ENCODE assay signal across 1 cellular context in the genomic region with DNA sequence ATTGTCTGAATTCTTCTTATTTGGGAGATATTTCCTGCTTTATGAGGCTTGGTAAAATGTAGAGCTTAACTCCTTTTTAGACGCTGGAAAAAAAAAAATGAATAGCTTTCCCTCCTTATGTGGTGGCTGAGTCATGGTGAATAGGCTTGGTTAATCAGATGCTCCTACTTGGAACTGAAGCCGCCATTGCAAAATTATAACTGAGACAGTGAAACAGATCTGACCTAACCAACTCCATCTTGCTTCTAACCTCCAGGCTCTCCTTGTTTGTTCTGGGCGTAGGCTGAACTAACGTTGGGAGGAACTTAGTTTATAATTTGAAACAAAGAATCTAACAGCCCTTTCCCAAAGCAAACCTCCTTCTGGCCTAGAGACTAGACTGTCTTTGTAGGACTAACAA.
TF ChIP-seq lines count a peak whose summit lies in the region.

No MANE protein-coding gene starts in this region.

TF ChIP-seq in K562, 482 proteins besides CTCF, POLR2A, EP300 and RAD21 (continued from another document):
- TF ChIP-seq, protein P1, sequence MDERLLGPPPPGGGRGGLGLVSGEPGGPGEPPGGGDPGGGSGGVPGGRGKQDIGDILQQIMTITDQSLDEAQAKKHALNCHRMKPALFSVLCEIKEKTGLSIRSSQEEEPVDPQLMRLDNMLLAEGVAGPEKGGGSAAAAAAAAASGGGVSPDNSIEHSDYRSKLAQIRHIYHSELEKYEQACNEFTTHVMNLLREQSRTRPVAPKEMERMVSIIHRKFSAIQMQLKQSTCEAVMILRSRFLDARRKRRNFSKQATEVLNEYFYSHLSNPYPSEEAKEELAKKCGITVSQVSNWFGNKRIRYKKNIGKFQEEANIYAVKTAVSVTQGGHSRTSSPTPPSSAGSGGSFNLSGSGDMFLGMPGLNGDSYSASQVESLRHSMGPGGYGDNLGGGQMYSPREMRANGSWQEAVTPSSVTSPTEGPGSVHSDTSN (CRISPR knock-in tag; IDR thresholded peaks at IDR 0.05; ENCODE audit: low read depth), result no peak
- TF ChIP-seq, protein P1 (tag; conservative IDR thresholded peaks at IDR 0.05; ENCODE audit: low read depth), result peak; percentile 50
- TF ChIP-seq NBN (IDR thresholded peaks at IDR 0.05; ENCODE audit: low read depth) (no peak), ZNF140 (CRISPR knock-in tag; IDR thresholded peaks at IDR 0.05) (0 out of 2 replicates have a peak, but pooled peaks have one; percentile 60), ZNF347 (CRISPR knock-in tag; IDR thresholded peaks at IDR 0.05; ENCODE audit: low read depth) (peak; percentile 86), ZSCAN29 (IDR thresholded peaks at IDR 0.05) (no peak), ZNF695 (CRISPR knock-in tag; IDR thresholded peaks at IDR 0.05) (0 out of 2 replicates have a peak, but pooled peaks have one; percentile 40), BCL6 (CRISPR knock-in tag; IDR thresholded peaks at IDR 0.05) (peak; percentile 84; the same call in 1 of the 2 replicates), BACH1 (tag; IDR thresholded peaks at IDR 0.05) (peak; percentile 91), ZNF668 (CRISPR knock-in tag; IDR thresholded peaks at IDR 0.05) (peak; percentile 94), SMARCE1 (IDR thresholded peaks at IDR 0.05) (no peak), CXXC5 (CRISPR knock-in tag; IDR thresholded peaks at IDR 0.05) (peak; percentile 83), ZNF561 (CRISPR knock-in tag; conservative IDR thresholded peaks at IDR 0.05) (no peak), KDM2B (CRISPR knock-in tag; IDR thresholded peaks at IDR 0.05) (no peak), ZKSCAN8 (CRISPR knock-in tag; IDR thresholded peaks at IDR 0.05) (peak; percentile 77; the same call in 1 of the 2 replicates), MEF2A (IDR thresholded peaks at IDR 0.05; ENCODE audit: control insufficient read depth, low read depth, low read length) (no peak)
- TF ChIP-seq, protein P2, sequence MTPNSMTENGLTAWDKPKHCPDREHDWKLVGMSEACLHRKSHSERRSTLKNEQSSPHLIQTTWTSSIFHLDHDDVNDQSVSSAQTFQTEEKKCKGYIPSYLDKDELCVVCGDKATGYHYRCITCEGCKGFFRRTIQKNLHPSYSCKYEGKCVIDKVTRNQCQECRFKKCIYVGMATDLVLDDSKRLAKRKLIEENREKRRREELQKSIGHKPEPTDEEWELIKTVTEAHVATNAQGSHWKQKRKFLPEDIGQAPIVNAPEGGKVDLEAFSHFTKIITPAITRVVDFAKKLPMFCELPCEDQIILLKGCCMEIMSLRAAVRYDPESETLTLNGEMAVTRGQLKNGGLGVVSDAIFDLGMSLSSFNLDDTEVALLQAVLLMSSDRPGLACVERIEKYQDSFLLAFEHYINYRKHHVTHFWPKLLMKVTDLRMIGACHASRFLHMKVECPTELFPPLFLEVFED (CRISPR knock-in tag; conservative IDR thresholded peaks at IDR 0.05), result peak; percentile 83
- TF ChIP-seq, protein P3, sequence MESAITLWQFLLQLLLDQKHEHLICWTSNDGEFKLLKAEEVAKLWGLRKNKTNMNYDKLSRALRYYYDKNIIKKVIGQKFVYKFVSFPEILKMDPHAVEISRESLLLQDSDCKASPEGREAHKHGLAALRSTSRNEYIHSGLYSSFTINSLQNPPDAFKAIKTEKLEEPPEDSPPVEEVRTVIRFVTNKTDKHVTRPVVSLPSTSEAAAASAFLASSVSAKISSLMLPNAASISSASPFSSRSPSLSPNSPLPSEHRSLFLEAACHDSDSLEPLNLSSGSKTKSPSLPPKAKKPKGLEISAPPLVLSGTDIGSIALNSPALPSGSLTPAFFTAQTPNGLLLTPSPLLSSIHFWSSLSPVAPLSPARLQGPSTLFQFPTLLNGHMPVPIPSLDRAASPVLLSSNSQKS (CRISPR knock-in tag; IDR thresholded peaks at IDR 0.05), result peak; percentile 84; the same call in 1 of the 2 replicates
- TF ChIP-seq, protein P4, sequence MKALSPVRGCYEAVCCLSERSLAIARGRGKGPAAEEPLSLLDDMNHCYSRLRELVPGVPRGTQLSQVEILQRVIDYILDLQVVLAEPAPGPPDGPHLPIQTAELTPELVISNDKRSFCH (CRISPR knock-in tag; IDR thresholded peaks at IDR 0.05), result peak; percentile 73; the same call in 1 of the 2 replicates
- TF ChIP-seq, protein P4 (tag; IDR thresholded peaks at IDR 0.05), result peak; percentile 55; the same call in 1 of the 2 replicates
- TF ChIP-seq, protein P5, sequence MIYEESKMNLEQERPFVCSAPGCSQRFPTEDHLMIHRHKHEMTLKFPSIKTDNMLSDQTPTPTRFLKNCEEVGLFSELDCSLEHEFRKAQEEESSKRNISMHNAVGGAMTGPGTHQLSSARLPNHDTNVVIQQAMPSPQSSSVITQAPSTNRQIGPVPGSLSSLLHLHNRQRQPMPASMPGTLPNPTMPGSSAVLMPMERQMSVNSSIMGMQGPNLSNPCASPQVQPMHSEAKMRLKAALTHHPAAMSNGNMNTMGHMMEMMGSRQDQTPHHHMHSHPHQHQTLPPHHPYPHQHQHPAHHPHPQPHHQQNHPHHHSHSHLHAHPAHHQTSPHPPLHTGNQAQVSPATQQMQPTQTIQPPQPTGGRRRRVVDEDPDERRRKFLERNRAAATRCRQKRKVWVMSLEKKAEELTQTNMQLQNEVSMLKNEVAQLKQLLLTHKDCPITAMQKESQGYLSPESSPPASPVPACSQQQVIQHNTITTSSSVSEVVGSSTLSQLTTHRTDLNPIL (CRISPR knock-in tag; IDR thresholded peaks at IDR 0.05), result peak; percentile 74; the same call in 1 of the 2 replicates
- TF ChIP-seq, protein P6, sequence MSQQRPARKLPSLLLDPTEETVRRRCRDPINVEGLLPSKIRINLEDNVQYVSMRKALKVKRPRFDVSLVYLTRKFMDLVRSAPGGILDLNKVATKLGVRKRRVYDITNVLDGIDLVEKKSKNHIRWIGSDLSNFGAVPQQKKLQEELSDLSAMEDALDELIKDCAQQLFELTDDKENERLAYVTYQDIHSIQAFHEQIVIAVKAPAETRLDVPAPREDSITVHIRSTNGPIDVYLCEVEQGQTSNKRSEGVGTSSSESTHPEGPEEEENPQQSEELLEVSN (IDR thresholded peaks at IDR 0.05; ENCODE audit: borderline replicate concordance in 1 of 2, extremely low read depth in 1 of 2, insufficient read depth in 1 of 2, insufficient read length in 1 of 2, low read depth in 1 of 2, low read length in 1 of 2, poor library complexity in 1 of 2, severe bottlenecking in 1 of 2), result no peak
TF ChIP-seq in K562: peak in this region for 104.
